In the genomic region with DNA sequence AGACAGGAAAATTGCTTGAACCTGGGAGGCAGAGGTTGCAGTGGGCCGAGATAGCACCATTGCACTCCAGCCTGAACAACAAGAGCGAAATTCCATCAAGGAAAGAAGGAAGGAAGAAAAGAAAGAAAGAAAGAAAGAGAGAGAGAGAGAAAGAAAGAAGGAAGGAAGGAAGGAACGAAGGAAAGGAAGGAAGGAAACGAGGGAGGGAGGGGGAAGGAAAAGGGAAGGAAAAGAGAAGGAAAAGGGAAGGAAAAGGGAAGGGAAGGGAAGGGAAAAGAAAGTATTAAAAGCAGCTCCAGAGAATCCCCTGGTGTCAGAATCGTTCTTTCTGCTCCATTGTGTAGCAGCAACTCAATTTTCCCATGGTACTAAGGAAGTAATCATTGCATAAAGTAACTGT, we compare ENCODE assay signal across 8 cellular contexts.
"Had no signal": no experiment of that assay in that cellular context is flagged by ENCODE, and none has a peak within 500 bp of the region (broad histone marks: within the 10 kb centered on the region; RNA-seq: fewer than 3 reads in every experiment).

No MANE protein-coding gene starts in this region.

- ATAC-seq: GM12878 had no signal

- DNase-seq: GDM1, GF-D8 had no signal

- FAIRE-seq: G401.6, GM12878, GM12891, GM12892, GM18507, GM19239 had no signal

- H3K4me3 ChIP-seq: GM12878 had no signal
